In genomic region chr1:113860891-113861290, GRCh38 we compare ENCODE assay signal across 10 cellular contexts. TPM values are rescaled to one million over a fixed set of nuclear protein-coding genes. Genes with fewer than 3 reads are reported as not detected.
A peak's percentile ranks its signal among the peaks of the same experiment; 100 is the strongest.
DNase-seq lines count a peak whose midpoint lies in the region; ATAC-seq and TF ChIP-seq lines count a peak whose summit lies in the region.
"Had no signal": no experiment of that assay in that cellular context is flagged by ENCODE, and none has a peak within 500 bp of the region (broad histone marks: within the 10 kb centered on the region; RNA-seq: fewer than 3 reads in every experiment).

No MANE protein-coding gene starts in this region.

- H3K4me1 ChIP-seq in PC-3 (ENCODE audit: insufficient read depth, low read length) (peaks cover 13% of the 10 kb centered on the region), upper lobe of left lung (peaks cover 0 to 4% (median 0%) of the 10 kb centered on the region in 4 donors)

- POLR2A ChIA-PET in PC-3 (lab: Charles Lee; ENCODE audit: unreplicated experiment) = no interaction called here

- no peaks in the 10 kb centered on the region for H3K27me3 ChIP-seq in PC-3 (ENCODE audit: low read length)
- H3K27me3 ChIP-seq in upper lobe of left lung = no peaks in the 10 kb centered on the region

- no peaks in the 10 kb centered on the region for H4K20me1 ChIP-seq in PC-3 (ENCODE audit: low read length)

- peak overlapping the region; percentile 72 for H2AFZ ChIP-seq in PC-3 (ENCODE audit: low read length)

- H3K4me3 ChIP-seq in PC-3 (ENCODE audit: low read length) (no peak overlapping the region), choroid plexus epithelial cell (ENCODE audit: low read depth, low read length) (no peak overlapping the region), upper lobe of left lung (no peak overlapping the region)

- TF ChIP-seq POLR2A in upper lobe of left lung (IDR thresholded peaks at IDR 0.05) = no peak

- H3K9me3 ChIP-seq in PC-3 (ENCODE audit: low read length) (no peaks in the 10 kb centered on the region), upper lobe of left lung (no peaks in the 10 kb centered on the region)

- H3K79me2 ChIP-seq in PC-3 (ENCODE audit: low read length) = no peaks in the 10 kb centered on the region

- ATAC-seq in PC-3 = peak; percentile 69
- no peak for ATAC-seq in upper lobe of left lung (ENCODE audit: low FRiP score in 2 of 2)

- H3K36me3 ChIP-seq in PC-3 (ENCODE audit: low read depth, low read length) (no peaks in the 10 kb centered on the region), upper lobe of left lung (no peaks in the 10 kb centered on the region)

- BruUV-seq in PC-3 (replicated peaks; lab: Mats Ljungman, UMichigan) = no TSS peak

- TF ChIP-seq CTCF in PC-3 (conservative IDR thresholded peaks at IDR 0.05; ENCODE audit: low read depth, low read length) (no peak), choroid plexus epithelial cell (conservative IDR thresholded peaks at IDR 0.05; ENCODE audit: low read depth, low read length) (no peak), upper lobe of left lung (IDR thresholded peaks at IDR 0.05) (no peak)

- H3K9ac ChIP-seq in PC-3 (ENCODE audit: low read length) = no peak overlapping the region

- intact Hi-C loops in PC-3 (cut with micrococcal nuclease) = no loop called here

- H3F3A ChIP-seq in PC-3 (ENCODE audit: low read length, unreplicated experiment) = no peaks in the 10 kb centered on the region

- H3K27ac ChIP-seq in PC-3 (ENCODE audit: low read length) = no peak overlapping the region
- no peak overlapping the region for H3K27ac ChIP-seq in upper lobe of left lung

- no peak for TF ChIP-seq EP300 in upper lobe of left lung (IDR thresholded peaks at IDR 0.05)

- CTCF ChIA-PET in PC-3 (lab: Charles Lee) = no interaction called here

- DNase-seq in ELR (ENCODE audit: low read depth) = peak; percentile 87
- DNase-seq in PC-3 = peak; percentile 44
- peak; percentile 85 for DNase-seq in choroid plexus epithelial cell (ENCODE audit: low read depth)
- peak; percentile 65 for DNase-seq in non-pigmented ciliary epithelial cell (ENCODE audit: low read depth)
- no peak for DNase-seq in amygdala (lab: John Stamatoyannopoulos, UW)
- DNase-seq in D341Med (ENCODE audit: low spot score) = no peak
- no peak for DNase-seq in islet precursor cell
- no peak for DNase-seq in upper lobe of left lung
- DNase-seq: NCI-H526, nephron progenitor cell had no signal

- WGBS in upper lobe of left lung, 2 donors = 66 to 69% methylated on average over 3 of the region's 3 CpGs

- no peaks in the 10 kb centered on the region for H3K9me2 ChIP-seq in PC-3 (replicated peaks; ENCODE audit: low read length)

- peak overlapping the region; percentile 61 for H3K4me2 ChIP-seq in PC-3 (ENCODE audit: low read length)

RNA-seq across cellular contexts. Expression of gene PTPN22, which starts 10.6 kb away (rescaled TPM):
- total RNA-seq in PC-3 (2014; rRNA removed) = 0.04 and 0.17 TPM in 2 replicates
- total RNA-seq in upper lobe of left lung = 10 to 100 TPM in 3 of 6 donors, 1 to 10 TPM in 3; 6.7 to 15.2 (median 9.9) TPM

RNA-seq across cellular contexts. Expression of gene BCL2L15, which starts 26.5 kb away (rescaled TPM):
- 0.29 TPM in 1 of 2 replicates, not detected in the other for total RNA-seq in PC-3 (2014; rRNA removed)
- 1 to 10 TPM; 1.0 to 6.2 (median 1.7) TPM for total RNA-seq in upper lobe of left lung

RNA-seq across cellular contexts. Expression of gene AP4B1, which starts 43.7 kb away (rescaled TPM):
- total RNA-seq in PC-3 (2014; rRNA removed) (15.5 and 15.8 TPM in 2 replicates), upper lobe of left lung (10 to 100 TPM in 5 of 6 donors, 1 to 10 TPM in 1; 6.2 to 29.3 (median 14.0) TPM)

RNA-seq across cellular contexts. Expression of gene DCLRE1B, which starts 44.2 kb away (rescaled TPM):
- total RNA-seq in PC-3 (2014; rRNA removed) (12.6 and 13.2 TPM in 2 replicates), upper lobe of left lung (1 to 10 TPM; 3.0 to 9.1 (median 6.7) TPM)

RNA-seq across cellular contexts. Expression of gene RSBN1, which starts 48.6 kb away (rescaled TPM):
- 8.4 and 11.7 TPM in 2 replicates for total RNA-seq in PC-3 (2014; rRNA removed)
- 10 to 100 TPM; 20.2 to 32.8 (median 23.6) TPM for total RNA-seq in upper lobe of left lung

Comparison
In these comparisons a context has a peak if more than half of its experiments do, and no peak if none do; other contexts are left out.
1. DNase-seq: peak in ELR (single experiment), PC-3 (single experiment), choroid plexus epithelial cell (single experiment) and non-pigmented ciliary epithelial cell (single experiment); none in amygdala (0 of 56), D341Med (single experiment), islet precursor cell (single experiment) and upper lobe of left lung (0 of 2).